Comparison of ENCODE assay signal across 25 cellular contexts in the genomic region with DNA sequence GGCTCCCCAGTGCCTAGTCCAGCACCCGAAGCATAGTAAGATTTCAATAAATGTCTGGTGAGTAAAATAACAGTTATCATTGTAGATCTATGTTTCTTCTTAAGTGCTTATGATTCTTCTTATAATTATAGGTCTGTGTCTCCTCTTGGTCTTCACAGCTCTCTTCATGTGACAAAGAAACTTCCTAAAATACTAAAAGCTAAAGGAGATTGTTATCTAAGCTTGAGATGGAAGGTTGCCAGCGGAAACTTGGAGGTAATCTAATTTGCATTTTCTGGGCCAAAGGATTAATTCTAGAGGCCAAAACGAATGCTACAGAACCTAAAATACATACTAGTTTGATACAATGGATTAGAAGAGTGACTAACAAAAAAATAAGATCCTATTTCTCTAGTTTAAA.
"Had no signal": no experiment of that assay in that cellular context is flagged by ENCODE, and none has a peak within 500 bp of the region (broad histone marks: within the 10 kb centered on the region; RNA-seq: fewer than 3 reads in every experiment).

No MANE protein-coding gene starts in this region.

- H3K9me3 ChIP-seq: heart left ventricle had no signal

- H3K4me3 ChIP-seq: coronary artery, dorsolateral prefrontal cortex, heart left ventricle had no signal

- DNase-seq: activated CD4-positive, alpha-beta T cell treated with anti-CD3 and anti-CD28 coated beads for 1 hour; activated CD4-positive, alpha-beta T cell treated with anti-CD3 and anti-CD28 coated beads for 4 hours; activated CD4-positive, alpha-beta T cell treated with anti-CD3 and anti-CD28 coated beads, Interleukin-2, amount 50 U/mL, for 1 hour; activated CD4-positive, alpha-beta T cell treated with anti-CD3 and anti-CD28 coated beads, Interleukin-2, amount 50 U/mL, for 48 hours; activated CD4-positive, CD25-positive, alpha-beta regulatory T cell; activated CD8-positive, alpha-beta memory T cell treated with anti-CD3 and anti-CD28 coated beads for 24 hours; activated CD8-positive, alpha-beta T cell treated with anti-CD3 and anti-CD28 coated beads for 36 hours; activated effector memory CD4-positive, alpha-beta T cell treated with Interleukin-2 at 50 U/mL for 16 hours; activated gamma-delta T cell treated with Interleukin-2 at 50 U/mL for 16 hours; activated naive CD4-positive, alpha-beta T cell treated with anti-CD3 and anti-CD28 coated beads, Interleukin-2, amount 50 U/mL, for 16 hours; activated naive CD4-positive, alpha-beta T cell treated with Interleukin-2 at 50 U/mL for 16 hours; activated T-cell treated with anti-CD3 and anti-CD28 coated beads, Interleukin-2, amount 50 U/mL, for 4 hours; amniotic stem cell; anterior cingulate cortex; brain microvascular endothelial cell; dorsolateral prefrontal cortex; effector memory CD4-positive, alpha-beta T cell; endodermal cell; foreskin fibroblast; glutamatergic neuron; heart left ventricle; T-helper 2 cell had no signal

- H3K27ac ChIP-seq: brain microvascular endothelial cell, coronary artery, dorsolateral prefrontal cortex, heart left ventricle had no signal

- H3K27me3 ChIP-seq: brain microvascular endothelial cell, dorsolateral prefrontal cortex, heart left ventricle had no signal

- H3K36me3 ChIP-seq: brain microvascular endothelial cell, heart left ventricle had no signal

- ATAC-seq: activated CD8-positive, alpha-beta T cell treated with anti-CD3 and anti-CD28 coated beads for 36 hours; activated T-cell treated with anti-CD3 and anti-CD28 coated beads, Interleukin-2, amount 50 U/mL, for 4 hours; activated T-helper 17 cell treated with anti-CD3 and anti-CD28 coated beads, Interleukin-2, amount 50 U/mL, for 72 hours; esophagus mucosa; heart left ventricle had no signal
